Comparison of ENCODE assay signal across 13 cellular contexts in genomic region chr5:65014769-65015168, GRCh38.
"Had no signal": no experiment of that assay in that cellular context is flagged by ENCODE, and none has a peak within 500 bp of the region (broad histone marks: within the 10 kb centered on the region; RNA-seq: fewer than 3 reads in every experiment).

No MANE protein-coding gene starts in this region.

- H3K4me3 Mint-ChIP-seq: activated CD4-positive, alpha-beta memory T cell treated with anti-CD3 and anti-CD28 coated beads, Interleukin-2, amount 10 ng/mL, durations not matched to agents 7 days and 5 days; activated CD4-positive, alpha-beta T cell treated with anti-CD3 and anti-CD28 coated beads for 36 hours; activated T-cell treated with anti-CD3 and anti-CD28 coated beads, Interleukin-2, amount 50 U/mL, for 24 hours; endodermal cell; neural crest cell; stimulated activated naive CD8-positive, alpha-beta T cell treated with anti-CD3 and anti-CD28 coated beads, Interleukin-15, amount 100 ng/mL, for 72 hours; T-helper 1 cell treated with Interleukin-12 subunit alpha and Interleukin-12 subunit beta and Interleukin-4 antibody, amounts not matched to agents 30 μg/mL and 1 μg/mL, for 36 hours had no signal

- H3K9me3 Mint-ChIP-seq: activated CD4-positive, alpha-beta memory T cell treated with anti-CD3 and anti-CD28 coated beads, Interleukin-2, amount 10 ng/mL, durations not matched to agents 7 days and 5 days; activated T-cell treated with anti-CD3 and anti-CD28 coated beads, Interleukin-2, amount 50 U/mL, for 24 hours; endodermal cell; neural crest cell; stimulated activated naive CD8-positive, alpha-beta T cell treated with anti-CD3 and anti-CD28 coated beads, Interleukin-15, amount 100 ng/mL, for 72 hours; T-helper 1 cell treated with Interleukin-12 subunit alpha and Interleukin-12 subunit beta and Interleukin-4 antibody, amounts not matched to agents 30 μg/mL and 1 μg/mL, for 36 hours had no signal

- H3K4me1 ChIP-seq: prostate gland had no signal

- H3K27ac Mint-ChIP-seq: activated CD4-positive, alpha-beta memory T cell treated with anti-CD3 and anti-CD28 coated beads, Interleukin-2, amount 10 ng/mL, durations not matched to agents 7 days and 5 days; activated CD4-positive, alpha-beta T cell treated with anti-CD3 and anti-CD28 coated beads for 36 hours; activated T-cell treated with anti-CD3 and anti-CD28 coated beads, Interleukin-2, amount 50 U/mL, for 24 hours; endodermal cell; stimulated activated naive CD8-positive, alpha-beta T cell treated with anti-CD3 and anti-CD28 coated beads, Interleukin-15, amount 100 ng/mL, for 72 hours; T-helper 1 cell treated with Interleukin-12 subunit alpha and Interleukin-12 subunit beta and Interleukin-4 antibody, amounts not matched to agents 30 μg/mL and 1 μg/mL, for 36 hours had no signal

- H3K4me1 Mint-ChIP-seq: activated CD4-positive, alpha-beta T cell treated with anti-CD3 and anti-CD28 coated beads for 36 hours had no signal

- DNase-seq: activated CD4-positive, alpha-beta memory T cell treated with anti-CD3 and anti-CD28 coated beads, Interleukin-2, amount 10 ng/mL, durations not matched to agents 7 days and 5 days; activated CD4-positive, alpha-beta T cell treated with anti-CD3 and anti-CD28 coated beads for 36 hours; activated naive CD4-positive, alpha-beta T cell treated with anti-CD3 and anti-CD28 coated beads, Interleukin-2, amount 50 U/mL, for 16 hours; activated T-cell treated with anti-CD3 and anti-CD28 coated beads, Interleukin-2, amount 50 U/mL, for 24 hours; adrenal gland; endodermal cell; erythroblast; right lobe of liver; stimulated activated naive CD8-positive, alpha-beta T cell treated with anti-CD3 and anti-CD28 coated beads, Interleukin-15, amount 100 ng/mL, for 72 hours had no signal

- H3K9me3 ChIP-seq: adrenal gland, prostate gland, right lobe of liver, thoracic aorta had no signal

- H3K36me3 ChIP-seq: adrenal gland, prostate gland, right lobe of liver, thoracic aorta had no signal

- H3K27ac ChIP-seq: adrenal gland, prostate gland, right lobe of liver, thoracic aorta had no signal

- H3K27me3 Mint-ChIP-seq: activated CD4-positive, alpha-beta memory T cell treated with anti-CD3 and anti-CD28 coated beads, Interleukin-2, amount 10 ng/mL, durations not matched to agents 7 days and 5 days; activated CD4-positive, alpha-beta T cell treated with anti-CD3 and anti-CD28 coated beads for 36 hours; activated T-cell treated with anti-CD3 and anti-CD28 coated beads, Interleukin-2, amount 50 U/mL, for 24 hours; stimulated activated naive CD8-positive, alpha-beta T cell treated with anti-CD3 and anti-CD28 coated beads, Interleukin-15, amount 100 ng/mL, for 72 hours had no signal

- H3K27me3 ChIP-seq: adrenal gland, right lobe of liver had no signal

- H3K4me3 ChIP-seq: adrenal gland, prostate gland, right lobe of liver, thoracic aorta had no signal

- ATAC-seq: activated CD4-positive, alpha-beta T cell treated with anti-CD3 and anti-CD28 coated beads for 36 hours; right lobe of liver; stimulated activated naive CD8-positive, alpha-beta T cell treated with anti-CD3 and anti-CD28 coated beads, Interleukin-15, amount 100 ng/mL, for 72 hours had no signal
